In genomic region chr12:93191956-93192355, GRCh38 we compare ENCODE assay signal across 18 cellular contexts.
DNase-seq lines count a peak whose midpoint lies in the region; ATAC-seq and TF ChIP-seq lines count a peak whose summit lies in the region.
"Had no signal": no experiment of that assay in that cellular context is flagged by ENCODE, and none has a peak within 500 bp of the region (broad histone marks: within the 10 kb centered on the region; RNA-seq: fewer than 3 reads in every experiment).

No MANE protein-coding gene starts in this region.

- no peaks in the 10 kb centered on the region for H3K27me3 ChIP-seq in adipocyte (replicated peaks; ENCODE audit: control insufficient read depth, insufficient read depth, low read length)
- H3K27me3 ChIP-seq: uterus had no signal

- ATAC-seq in GM21367 (IDR thresholded peaks at IDR 0.05; ENCODE audit: unreplicated experiment) (no peak), HG03520 (IDR thresholded peaks at IDR 0.05; ENCODE audit: unreplicated experiment) (no peak)
- ATAC-seq: activated CD8-positive, alpha-beta T cell treated with anti-CD3 and anti-CD28 coated beads for 36 hours had no signal

- peaks cover 22% of the 10 kb centered on the region for H3K4me1 ChIP-seq in adipocyte (ENCODE audit: control insufficient read depth, insufficient read depth, low read length)

- no peak for TF ChIP-seq CTCF in fibroblast of the aortic adventitia (IDR thresholded peaks at IDR 0.05; ENCODE audit: insufficient read depth, low read length)

- no peak overlapping the region for H3K27ac Mint-ChIP-seq in immature natural killer cell
- H3K27ac Mint-ChIP-seq: activated CD8-positive, alpha-beta T cell treated with anti-CD3 and anti-CD28 coated beads for 36 hours; naive B cell had no signal

- peak; percentile 32 for DNase-seq in AG08396 (ENCODE audit: low spot score)
- peak; percentile 84 for DNase-seq in adipocyte (ENCODE audit: low read depth)
- peak; percentile 97 for DNase-seq in fibroblast of the aortic adventitia (ENCODE audit: low read depth)
- peak; percentile 81 for DNase-seq in posterior vena cava (ENCODE audit: low spot score)
- no peak for DNase-seq in immature natural killer cell
- no peak for DNase-seq in NCI-H2227 treated with DMSO at 0.1 percent for 48 hours (lab: John Stamatoyannopoulos, UW)
- DNase-seq: ACHN; activated CD8-positive, alpha-beta T cell treated with anti-CD3 and anti-CD28 coated beads for 36 hours; DMS 273 treated with DMSO at 0.1 percent for 48 hours; effector CD8-positive, alpha-beta T cell; kidney glomerular epithelial cell; naive B cell; NCI-H1417; stimulated activated CD4-positive, alpha-beta T cell treated with anti-CD3 and anti-CD28 coated beads, Interleukin-4, amount 100 ng/mL, for 24 hours had no signal

- H3K36me3 Mint-ChIP-seq in immature natural killer cell = no peaks in the 10 kb centered on the region

- intact Hi-C loops in posterior vena cava (cut with DNase I) = no loop called here

- no peak overlapping the region for H3K4me3 Mint-ChIP-seq in immature natural killer cell
- H3K4me3 Mint-ChIP-seq: activated CD8-positive, alpha-beta T cell treated with anti-CD3 and anti-CD28 coated beads for 36 hours; naive B cell had no signal

- H3K9me3 ChIP-seq in adipocyte (ENCODE audit: control insufficient read depth, low read length) = no peaks in the 10 kb centered on the region
- H3K9me3 ChIP-seq: uterus had no signal

- peaks cover 0 to 17% (median 2%) of the 10 kb centered on the region in 3 donors for H3K27me3 Mint-ChIP-seq in immature natural killer cell (ENCODE audit: low read depth in 3 of 3)
- H3K27me3 Mint-ChIP-seq: activated CD8-positive, alpha-beta T cell treated with anti-CD3 and anti-CD28 coated beads for 36 hours; naive B cell had no signal

- H3K4me3 ChIP-seq in adipocyte (ENCODE audit: low read length) (peak overlapping the region; percentile 49), fibroblast of the aortic adventitia (ENCODE audit: low read depth, low read length) (peak overlapping the region; percentile 29)
- H3K4me3 ChIP-seq: HAP-1, uterus had no signal

- peak overlapping the region; percentile 23 for H3K9ac ChIP-seq in adipocyte (ENCODE audit: low read length)

- H3K9me3 Mint-ChIP-seq in immature natural killer cell = no peaks in the 10 kb centered on the region

- H3K4me1 Mint-ChIP-seq in immature natural killer cell = no peaks in the 10 kb centered on the region

- no peaks in the 10 kb centered on the region for H3K36me3 ChIP-seq in adipocyte (ENCODE audit: control insufficient read depth, insufficient read depth, low read length, severe bottlenecking)
- H3K36me3 ChIP-seq: HAP-1, uterus had no signal

Comparison
In these comparisons a context has a peak if more than half of its experiments do, and no peak if none do; other contexts are left out.
1. DNase-seq: peak in AG08396 (single experiment), adipocyte (single experiment), fibroblast of the aortic adventitia (single experiment) and posterior vena cava (single experiment); none in immature natural killer cell (0 of 3) and NCI-H2227 treated with DMSO at 0.1 percent for 48 hours (single experiment).